Comparison of ENCODE assay signal across 17 cellular contexts in the genomic region with DNA sequence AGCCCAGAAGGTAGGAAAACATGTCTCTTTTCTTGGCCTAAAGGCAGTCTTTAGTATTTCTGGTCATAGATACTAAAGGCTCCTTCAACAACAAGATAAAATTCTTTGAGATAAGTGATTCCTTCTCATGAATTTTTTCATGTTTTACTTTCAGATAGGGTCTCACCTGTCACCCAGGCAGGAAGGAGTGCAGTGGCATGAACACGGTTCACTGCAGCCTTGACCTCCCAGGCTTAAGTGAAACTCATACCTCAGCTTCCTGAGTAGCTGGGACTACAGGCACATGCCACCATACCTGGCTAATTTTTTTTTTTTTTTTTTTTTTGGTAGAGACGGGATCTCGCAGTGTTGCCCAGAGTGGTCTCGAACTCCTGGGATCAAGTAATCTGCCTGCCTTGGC. TPM values are rescaled to one million over a fixed set of nuclear protein-coding genes. Genes with fewer than 3 reads are reported as not detected.
"Had no signal": no experiment of that assay in that cellular context is flagged by ENCODE, and none has a peak within 500 bp of the region (broad histone marks: within the 10 kb centered on the region; RNA-seq: fewer than 3 reads in every experiment).

No MANE protein-coding gene starts in this region.

- H3K27me3 ChIP-seq: gastrocnemius medialis, heart right ventricle, ovary, tibial nerve had no signal

- FAIRE-seq: kidney had no signal

- ATAC-seq: activated CD8-positive, alpha-beta memory T cell treated with anti-CD3 and anti-CD28 coated beads, Interleukin-2, amount 10 ng/mL, durations not matched to agents 7 days and 5 days; activated T-cell treated with anti-CD3 and anti-CD28 coated beads, Interleukin-2, amount 50 U/mL, for 4 hours; gastrocnemius medialis; heart right ventricle; left ventricle myocardium superior had no signal

- H3K4me1 ChIP-seq: gastrocnemius medialis, tibial nerve had no signal

- DNase-seq: activated CD4-positive, alpha-beta T cell treated with anti-CD3 and anti-CD28 coated beads for 1 hour; activated CD4-positive, alpha-beta T cell treated with anti-CD3 and anti-CD28 coated beads, Interleukin-2, amount 50 U/mL, for 48 hours; activated CD8-positive, alpha-beta memory T cell treated with anti-CD3 and anti-CD28 coated beads, Interleukin-2, amount 10 ng/mL, durations not matched to agents 7 days and 5 days; activated effector memory CD4-positive, alpha-beta T cell treated with anti-CD3 and anti-CD28 coated beads, Interleukin-2, amount 50 U/mL, for 16 hours; activated T-cell treated with anti-CD3 and anti-CD28 coated beads, Interleukin-2, amount 50 U/mL, for 4 hours; cortex of kidney; effector memory CD4-positive, alpha-beta T cell; gastrocnemius medialis; heart right ventricle; kidney; left ventricle myocardium superior; mesendoderm; ovary had no signal

- H3K4me3 ChIP-seq: gastrocnemius medialis, heart right ventricle, ovary, skin epidermis, tibial nerve had no signal

- H3K27ac ChIP-seq: gastrocnemius medialis, heart right ventricle, ovary, skin epidermis, tibial nerve had no signal

- H3K36me3 ChIP-seq: gastrocnemius medialis, heart right ventricle, ovary had no signal

- H3K9me3 ChIP-seq: gastrocnemius medialis, heart right ventricle, ovary, tibial nerve had no signal

RNA-seq across cellular contexts. Expression of a gene that starts 9.1 kb away (rescaled TPM):
- polyA plus RNA-seq: fibroblast of lung, neural cell had no signal
